Comparison of ENCODE assay signal across 21 cellular contexts in the genomic region with DNA sequence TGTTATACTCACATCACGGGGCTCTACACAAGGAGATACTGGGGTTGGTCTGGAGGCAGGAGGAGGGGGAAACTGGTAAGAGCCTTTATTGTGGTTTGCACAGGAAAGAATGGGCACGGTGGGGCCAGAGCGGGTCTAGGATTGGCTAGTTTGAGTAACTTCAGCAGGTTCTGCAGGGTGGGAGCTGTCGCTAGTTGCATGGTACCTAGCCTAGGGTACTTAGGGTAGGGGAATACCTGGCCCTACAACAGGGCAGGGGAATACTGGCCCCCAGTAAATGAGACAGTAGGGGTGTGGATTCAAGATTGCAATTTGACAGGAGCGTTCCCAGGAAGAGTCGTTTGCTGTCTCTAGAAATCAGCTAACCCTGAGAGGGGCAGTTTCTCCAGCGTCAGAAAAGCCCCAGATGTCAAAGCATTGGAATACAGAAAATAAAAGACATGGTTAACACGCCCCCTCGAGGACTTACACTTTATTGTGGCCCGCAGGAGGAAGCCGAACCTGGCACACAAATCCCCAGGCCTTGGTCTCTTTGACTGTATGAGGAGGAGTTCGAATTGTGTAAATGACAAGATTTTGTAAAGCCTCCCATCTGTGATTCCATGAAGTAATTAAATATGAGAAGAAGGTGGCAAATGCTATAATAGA. TPM values are rescaled to one million over a fixed set of nuclear protein-coding genes. Genes with fewer than 3 reads are reported as not detected.
"Had no signal": no experiment of that assay in that cellular context is flagged by ENCODE, and none has a peak within 500 bp of the region (broad histone marks: within the 10 kb centered on the region; RNA-seq: fewer than 3 reads in every experiment).

No MANE protein-coding gene starts in this region.

- H3K4me3 ChIP-seq: heart right ventricle, left lung, skin epidermis, tibial artery had no signal

- H3K4me3 Mint-ChIP-seq: activated naive CD8-positive, alpha-beta T cell treated with anti-CD3 and anti-CD28 coated beads, Interleukin-2, amount 10 ng/mL, durations not matched to agents 7 days and 5 days; central memory CD8-positive, alpha-beta T cell; natural killer cell; T-helper 2 cell treated with Interferon-gamma antibody and Interleukin-4, amounts not matched to agents 5 μg/mL and 100 μg/mL, for 36 hours had no signal

- H3K4me1 ChIP-seq: left lung, tibial artery had no signal

- H3K27me3 ChIP-seq: brain microvascular endothelial cell had no signal

- H3K27ac Mint-ChIP-seq: activated naive CD8-positive, alpha-beta T cell treated with anti-CD3 and anti-CD28 coated beads, Interleukin-2, amount 10 ng/mL, durations not matched to agents 7 days and 5 days; natural killer cell; T-helper 2 cell treated with Interferon-gamma antibody and Interleukin-4, amounts not matched to agents 5 μg/mL and 100 μg/mL, for 36 hours had no signal

- H3K36me3 ChIP-seq: brain microvascular endothelial cell, heart right ventricle, left lung, tibial artery had no signal

- H3K4me1 Mint-ChIP-seq: activated naive CD8-positive, alpha-beta T cell treated with anti-CD3 and anti-CD28 coated beads, Interleukin-2, amount 10 ng/mL, durations not matched to agents 7 days and 5 days; central memory CD8-positive, alpha-beta T cell had no signal

- H3K9me3 ChIP-seq: heart right ventricle, left lung, tibial artery had no signal

- H3K36me3 Mint-ChIP-seq: activated naive CD8-positive, alpha-beta T cell treated with anti-CD3 and anti-CD28 coated beads, Interleukin-2, amount 10 ng/mL, durations not matched to agents 7 days and 5 days; natural killer cell had no signal

- H3K27ac ChIP-seq: brain microvascular endothelial cell, heart right ventricle, left lung, skin epidermis, tibial artery had no signal

- ATAC-seq: heart right ventricle, left lung, natural killer cell, right cardiac atrium had no signal

- H3K9me3 Mint-ChIP-seq: activated naive CD8-positive, alpha-beta T cell treated with anti-CD3 and anti-CD28 coated beads, Interleukin-2, amount 10 ng/mL, durations not matched to agents 7 days and 5 days; central memory CD8-positive, alpha-beta T cell; natural killer cell; T-helper 2 cell treated with Interferon-gamma antibody and Interleukin-4, amounts not matched to agents 5 μg/mL and 100 μg/mL, for 36 hours had no signal

- DNase-seq: activated CD4-positive, alpha-beta T cell treated with anti-CD3 and anti-CD28 coated beads, Interleukin-2, amount 50 U/mL, for 1 hour; activated CD8-positive, alpha-beta memory T cell treated with anti-CD3 and anti-CD28 coated beads for 24 hours; activated naive CD4-positive, alpha-beta T cell; activated naive CD8-positive, alpha-beta T cell treated with anti-CD3 and anti-CD28 coated beads, Interleukin-2, amount 10 ng/mL, durations not matched to agents 7 days and 5 days; brain microvascular endothelial cell; effector CD8-positive, alpha-beta T cell; heart right ventricle; left lung; mammary epithelial cell; natural killer cell; occipital lobe; right cardiac atrium; stimulated activated CD4-positive, alpha-beta T cell treated with anti-CD3 and anti-CD28 coated beads, Interleukin-15, amount 100 ng/mL, for 24 hours; stimulated activated CD4-positive, alpha-beta T cell treated with anti-CD3 and anti-CD28 coated beads, Interleukin-4, amount 100 ng/mL, for 24 hours; stimulated activated naive CD4-positive, alpha-beta T cell; tibial artery had no signal

RNA-seq across cellular contexts. Expression of a gene that starts 32.0 kb away (rescaled TPM):
- total RNA-seq: activated naive CD8-positive, alpha-beta T cell treated with anti-CD3 and anti-CD28 coated beads, Interleukin-2, amount 10 ng/mL, durations not matched to agents 7 days and 5 days; natural killer cell; posterior vena cava; subcutaneous adipose tissue had no signal
